In genomic region chr10:860519-860918, GRCh38 we compare ENCODE assay signal across 9 cellular contexts.
"Had no signal": no experiment of that assay in that cellular context is flagged by ENCODE, and none has a peak within 500 bp of the region (broad histone marks: within the 10 kb centered on the region; RNA-seq: fewer than 3 reads in every experiment).

No MANE protein-coding gene starts in this region.

- H3K4me3 Mint-ChIP-seq: H9, HFFc6 had no signal

- H3K9me3 Mint-ChIP-seq: H9, HFFc6, IgD-negative memory B cell had no signal

- DNase-seq: GM23248, GOT3, H9, HCEC 1CT, HFFc6, KBM-7 had no signal

- ATAC-seq: HepG2 had no signal

- H3K27me3 Mint-ChIP-seq: IgD-negative memory B cell had no signal

- H3K27ac Mint-ChIP-seq: H9, IgD-negative memory B cell had no signal

- H3K4me3 ChIP-seq: GM23248 had no signal

- H3K27ac ChIP-seq: GM23248, HL-60 had no signal
